10 cellular contexts compared by ENCODE assay signal in the genomic region with DNA sequence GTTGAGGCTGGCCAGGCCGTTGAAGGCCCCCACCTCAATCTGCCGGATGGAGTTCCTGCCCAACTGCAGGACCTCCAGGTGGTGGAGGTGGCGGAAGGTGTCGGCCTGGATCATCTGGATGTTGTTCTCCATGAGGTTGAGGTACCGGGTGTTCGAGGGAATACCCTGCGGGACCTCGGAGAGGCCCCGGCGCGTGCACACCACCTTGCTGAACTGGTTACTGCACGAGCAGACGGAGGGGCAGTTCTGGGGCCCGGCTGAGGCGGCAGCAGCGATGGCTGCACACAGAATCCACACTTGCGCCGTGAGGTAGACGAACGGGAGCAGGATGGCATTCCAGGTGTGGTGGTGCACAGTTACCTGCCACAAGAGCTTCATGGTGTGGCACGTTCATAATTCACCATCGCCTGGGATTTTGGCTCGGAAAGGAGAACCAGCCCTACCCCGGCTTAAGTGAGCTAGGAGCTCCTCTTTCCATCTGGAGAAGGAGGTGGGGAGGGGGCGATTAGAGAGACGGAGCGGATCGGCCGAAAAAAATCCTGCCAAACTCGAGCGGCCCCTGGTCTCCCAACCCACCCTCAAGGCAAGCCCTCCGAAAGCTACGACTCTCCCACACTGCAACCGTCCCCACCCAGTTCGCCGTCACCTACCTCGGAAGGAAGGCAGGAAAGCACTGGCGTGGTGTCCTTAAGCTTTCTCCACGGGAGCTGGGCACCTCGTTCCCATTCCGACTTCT. TPM values are rescaled to one million over a fixed set of nuclear protein-coding genes. Genes with fewer than 3 reads are reported as not detected.
DNase-seq lines count a peak whose midpoint lies in the region; ATAC-seq and TF ChIP-seq lines count a peak whose summit lies in the region.
"Had no signal": no experiment of that assay in that cellular context is flagged by ENCODE, and none has a peak within 500 bp of the region (broad histone marks: within the 10 kb centered on the region; RNA-seq: fewer than 3 reads in every experiment).

No MANE protein-coding gene starts in this region.

- no peaks in the 10 kb centered on the region for H3K36me3 ChIP-seq in ascending aorta

- DNase-seq in DMS79 (lab: John Stamatoyannopoulos, UW) (peak; percentile 32), DMS79 treated with DMSO at 0.1 percent for 48 hours (lab: John Stamatoyannopoulos, UW) (no peak), ascending aorta (ENCODE audit: low spot score in 2 of 2) (no peak), left colon (no peak), HPDE6-E6E7 (ENCODE audit: extremely low spot score) (no peak), DMS53 treated with DMSO at 0.1 percent for 48 hours (lab: John Stamatoyannopoulos, UW; ENCODE audit: unreplicated experiment) (no peak), NCI-H526 (lab: John Stamatoyannopoulos, UW) (no peak)
- DNase-seq: NCI-H510A had no signal

- H3K4me3 ChIP-seq in ascending aorta, result peak overlapping the region; percentile 68 to 77

- peaks cover 5 to 8% of the 10 kb centered on the region in 2 donors for H3K4me1 ChIP-seq in ascending aorta

- intact Hi-C loops in ascending aorta (cut with DNase I), result no loop called here
- intact Hi-C loops in left colon (cut with DNase I, micrococcal nuclease), result no loop called here

- H3K4me1 Mint-ChIP-seq in stimulated activated memory B cell treated with anti-CD40 and anti-IgM and Interleukin-4, amounts not matched to agents 10 μg/mL and 1 μg/mL and 100 μg/mL, for 72 hours, result peaks cover 34% of the 10 kb centered on the region

- peaks cover 35% of the 10 kb centered on the region for H3K36me3 Mint-ChIP-seq in stimulated activated memory B cell treated with anti-CD40 and anti-IgM and Interleukin-4, amounts not matched to agents 10 μg/mL and 1 μg/mL and 100 μg/mL, for 72 hours

- H3K27ac Mint-ChIP-seq in stimulated activated memory B cell treated with anti-CD40 and anti-IgM and Interleukin-4, amounts not matched to agents 10 μg/mL and 1 μg/mL and 100 μg/mL, for 72 hours, result no peak overlapping the region

- peak; percentile 12 for ATAC-seq in left colon
- ATAC-seq in stimulated activated memory B cell treated with anti-CD40 and anti-IgM and Interleukin-4, amounts not matched to agents 10 μg/mL and 1 μg/mL and 100 μg/mL, for 72 hours, result no peak

- H3K4me3 Mint-ChIP-seq in stimulated activated memory B cell treated with anti-CD40 and anti-IgM and Interleukin-4, amounts not matched to agents 10 μg/mL and 1 μg/mL and 100 μg/mL, for 72 hours, result peak overlapping the region; percentile 58

- no peak overlapping the region for H3K27ac ChIP-seq in ascending aorta
- H3K27ac ChIP-seq: 22Rv1 had no signal

- H3K9me3 Mint-ChIP-seq in stimulated activated memory B cell treated with anti-CD40 and anti-IgM and Interleukin-4, amounts not matched to agents 10 μg/mL and 1 μg/mL and 100 μg/mL, for 72 hours, result no peaks in the 10 kb centered on the region

- H3K27me3 ChIP-seq in ascending aorta, result no peaks in the 10 kb centered on the region

- no peak for TF ChIP-seq CTCF in ascending aorta (IDR thresholded peaks at IDR 0.05)

- no peaks in the 10 kb centered on the region for H3K27me3 Mint-ChIP-seq in stimulated activated memory B cell treated with anti-CD40 and anti-IgM and Interleukin-4, amounts not matched to agents 10 μg/mL and 1 μg/mL and 100 μg/mL, for 72 hours

- no peaks in the 10 kb centered on the region for H3K9me3 ChIP-seq in ascending aorta

RNA-seq across cellular contexts. Expression of a gene that starts 0.8 kb away (rescaled TPM):
- total RNA-seq in ascending aorta (0.43 TPM), left colon (1 to 10 TPM in 1 of 2 donors, under 1 TPM in 1; 0.24 to 4.5 TPM)
